Comparison of ENCODE assay signal across 12 cellular contexts in genomic region chr9:92535940-92536850, GRCh38. TPM values are rescaled to one million over a fixed set of nuclear protein-coding genes. Genes with fewer than 3 reads are reported as not detected.
DNase-seq lines count a peak whose midpoint lies in the region; ATAC-seq, FAIRE-seq and TF ChIP-seq lines count a peak whose summit lies in the region.
"Had no signal": no experiment of that assay in that cellular context is flagged by ENCODE, and none has a peak within 500 bp of the region (broad histone marks: within the 10 kb centered on the region; RNA-seq: fewer than 3 reads in every experiment).

Gene ECM2, minus strand, starts transcription at chr9:92535990. Its CDS starts 13,124 bp downstream, at chr9:92522866.

- H3K27ac ChIP-seq in endothelial cell of umbilical vein (ENCODE audit: insufficient read depth, low read depth, low read length) (no peak within 1 kb of the TSS), muscle layer of duodenum (ENCODE audit: low read length) (peak within 1 kb of the TSS; percentile 76)
- H3K27ac ChIP-seq: 22Rv1 had no signal

- no peaks in the 10 kb centered on the region for H3K9me3 ChIP-seq in endothelial cell of umbilical vein (replicated peaks; ENCODE audit: control insufficient read depth, insufficient read depth, low read length)
- peaks cover 0 to 3% of the 10 kb centered on the region in 2 donors for H3K9me3 ChIP-seq in muscle layer of duodenum (ENCODE audit: control insufficient read depth in 1 of 2, low read length in 2 of 2)

- no TSS peak for BruUV-seq in endothelial cell of umbilical vein (replicated peaks; lab: Mats Ljungman, UMichigan)

- no peaks in the 10 kb centered on the region for H3K79me2 ChIP-seq in endothelial cell of umbilical vein (ENCODE audit: control insufficient read depth, insufficient read depth, low read length)

- H3K36me3 ChIP-seq in endothelial cell of umbilical vein (ENCODE audit: control insufficient read depth in 2 of 2, extremely low read depth in 1 of 2, insufficient read depth in 2 of 2, low read length in 2 of 2) (no peaks in the 10 kb centered on the region), muscle layer of duodenum (ENCODE audit: control insufficient read depth in 1 of 2, insufficient read depth in 2 of 2, low read length in 2 of 2) (no peaks in the 10 kb centered on the region)

- no peak within 1 kb of the TSS for H2AFZ ChIP-seq in endothelial cell of umbilical vein (ENCODE audit: low read depth, low read length)

- CTCF ChIA-PET in endothelial cell of umbilical vein (lab: Charles Lee), result interaction anchor here (0.9 to 1.6 kb wide), 3 partner anchors 8 to 34 kb away, joined by 3 read pairs; no protein-coding TSS in a partner anchor

- dilution Hi-C loops in endothelial cell of umbilical vein (cut with MboI; ENCODE audit: extremely low pct_ligation_motif_present, low sequenced_read_pairs), result no loop called here

- H3K4me2 ChIP-seq in endothelial cell of umbilical vein (ENCODE audit: insufficient read depth, low read length), result peak within 1 kb of the TSS; percentile 11

- H3K9ac ChIP-seq in endothelial cell of umbilical vein (replicated peaks; ENCODE audit: extremely low read depth, insufficient read depth, low read length), result no peak within 1 kb of the TSS

- H3K4me3 ChIP-seq in endothelial cell of umbilical vein (replicated peaks in 1 of 3; ENCODE audit: insufficient read depth in 1 of 3, low read depth in 1 of 3, low read length in 3 of 3) (no peak within 1 kb of the TSS), muscle layer of duodenum (ENCODE audit: low read depth in 1 of 2, low read length in 2 of 2) (peak within 1 kb of the TSS; percentile 42 to 63)

- no peak for ATAC-seq in HG03097 (IDR thresholded peaks at IDR 0.05; ENCODE audit: low FRiP score, unreplicated experiment)
- ATAC-seq: activated CD4-positive, CD25-positive, alpha-beta regulatory T cell treated with anti-CD3 and anti-CD28 coated beads, Interleukin-2, amount 50 U/mL, for 24 hours had no signal

- intact Hi-C loops in endothelial cell of umbilical vein (cut with micrococcal nuclease), result no loop called here

- H4K20me1 ChIP-seq in endothelial cell of umbilical vein (replicated peaks; ENCODE audit: control insufficient read depth, extremely low read depth, insufficient read depth, low read length), result no peaks in the 10 kb centered on the region

- POLR2A ChIA-PET in endothelial cell of umbilical vein (lab: Charles Lee), result no interaction called here

- DNase-seq in NCI-H2171 treated with DMSO at 0.1 percent for 48 hours (lab: John Stamatoyannopoulos, UW), result peak; percentile 7
- no peak for DNase-seq in NCI-H2171 (lab: John Stamatoyannopoulos, UW)
- peak; percentile 32 for DNase-seq in endothelial cell of umbilical vein (ENCODE audit: low read depth, low spot score)
- no peak for DNase-seq in ureter (ENCODE audit: low spot score)
- DNase-seq in DMS79 (lab: John Stamatoyannopoulos, UW), result no peak
- DNase-seq in amniotic stem cell (lab: John Stamatoyannopoulos, UW), result no peak
- DNase-seq: effector memory CD4-positive, alpha-beta T cell; NCI-H345 had no signal

- no peak for TF ChIP-seq CTCF in endothelial cell of umbilical vein (IDR thresholded peaks at IDR 0.05; ENCODE audit: extremely low read depth in 1 of 2, insufficient read depth in 1 of 2, low read depth in 1 of 2, low read length in 2 of 2)

- H3K27me3 ChIP-seq in endothelial cell of umbilical vein (ENCODE audit: control insufficient read depth in 2 of 2, insufficient read depth in 2 of 2, low read length in 2 of 2), result no peaks in the 10 kb centered on the region
- no peaks in the 10 kb centered on the region for H3K27me3 ChIP-seq in muscle layer of duodenum (ENCODE audit: low read depth, low read length)

- H3K9me1 ChIP-seq in endothelial cell of umbilical vein (replicated peaks; ENCODE audit: control insufficient read depth, extremely low read depth, insufficient read depth, low read length), result no peaks in the 10 kb centered on the region

- no peak for TF ChIP-seq POLR2A in endothelial cell of umbilical vein (IDR thresholded peaks at IDR 0.05; ENCODE audit: low read depth, low read length)

- H3K4me1 ChIP-seq in endothelial cell of umbilical vein (ENCODE audit: control insufficient read depth, extremely low read depth, insufficient read depth, low read length), result no peaks in the 10 kb centered on the region
- no peaks in the 10 kb centered on the region for H3K4me1 ChIP-seq in muscle layer of duodenum (ENCODE audit: control insufficient read depth in 1 of 2, insufficient read depth in 2 of 2, low read length in 2 of 2)

- no peak for FAIRE-seq in endothelial cell of umbilical vein (lab: Jason Lieb, UNC)

TF ChIP-seq in endothelial cell of umbilical vein, 7 proteins besides CTCF, POLR2A, EP300 and RAD21:
- TF ChIP-seq FOS (IDR thresholded peaks at IDR 0.05; ENCODE audit: borderline replicate concordance, insufficient read depth, low read length) (no peak), EZH2 (IDR thresholded peaks at IDR 0.05; ENCODE audit: borderline replicate concordance, low read depth, low read length, severe bottlenecking) (no peak), GATA2 (IDR thresholded peaks at IDR 0.05; ENCODE audit: insufficient read depth, insufficient read length, low read depth, low read length) (no peak), POLR2AphosphoS5 (IDR thresholded peaks at IDR 0.05; ENCODE audit: insufficient read depth, low read depth, low read length) (no peak), JUN (IDR thresholded peaks at IDR 0.05; ENCODE audit: borderline replicate concordance, insufficient read depth, insufficient read length, low read depth) (no peak), MYC (IDR thresholded peaks at IDR 0.05; ENCODE audit: low read depth, low read length) (no peak), MAX (IDR thresholded peaks at IDR 0.05; ENCODE audit: insufficient read depth, insufficient read length) (no peak)

RNA-seq across cellular contexts. Expression of gene ECM2, which starts in this region (rescaled TPM):
- total RNA-seq in endothelial cell of umbilical vein, result not detected in 2 replicates
- polyA plus RNA-seq in endothelial cell of umbilical vein, result 0.03 TPM in 2 replicates
- polyA plus RNA-seq in endothelial cell of umbilical vein (2011; cell fraction: cytosol; rRNA removed), result 0.03 TPM in 1 of 2 replicates, not detected in the other
- not detected in 2 replicates for polyA plus RNA-seq in endothelial cell of umbilical vein (2011; cell fraction: nucleus; rRNA removed)
- not detected in 2 replicates for polyA plus RNA-seq in endothelial cell of umbilical vein (2012)
- polyA minus RNA-seq in endothelial cell of umbilical vein, result not detected in 2 replicates
- 0.51 TPM for polyA minus RNA-seq in endothelial cell of umbilical vein (2011; cell fraction: cytosol; rRNA and poly(A)+ RNA removed)
- not detected in 2 replicates for polyA minus RNA-seq in endothelial cell of umbilical vein (2011; cell fraction: nucleus; rRNA and poly(A)+ RNA removed)
- total RNA-seq in ureter, result 16.3 TPM

Comparison
In these comparisons a context has a peak if more than half of its experiments do, and no peak if none do; other contexts are left out.
1. RNA of gene ECM2 (total RNA-seq): 16.3 TPM in ureter (single experiment); not detected in endothelial cell of umbilical vein; every median in the first group is over 10 times any median in the second.
2. Peak in DNase-seq and H3K4me2 ChIP-seq in endothelial cell of umbilical vein; RNA of the gene not detected or under 1 TPM.
3. H3K4me3 ChIP-seq: peak in muscle layer of duodenum (2 of 2); none in endothelial cell of umbilical vein (0 of 3).